Comparison of ENCODE assay signal across 1 cellular context in the genomic region with DNA sequence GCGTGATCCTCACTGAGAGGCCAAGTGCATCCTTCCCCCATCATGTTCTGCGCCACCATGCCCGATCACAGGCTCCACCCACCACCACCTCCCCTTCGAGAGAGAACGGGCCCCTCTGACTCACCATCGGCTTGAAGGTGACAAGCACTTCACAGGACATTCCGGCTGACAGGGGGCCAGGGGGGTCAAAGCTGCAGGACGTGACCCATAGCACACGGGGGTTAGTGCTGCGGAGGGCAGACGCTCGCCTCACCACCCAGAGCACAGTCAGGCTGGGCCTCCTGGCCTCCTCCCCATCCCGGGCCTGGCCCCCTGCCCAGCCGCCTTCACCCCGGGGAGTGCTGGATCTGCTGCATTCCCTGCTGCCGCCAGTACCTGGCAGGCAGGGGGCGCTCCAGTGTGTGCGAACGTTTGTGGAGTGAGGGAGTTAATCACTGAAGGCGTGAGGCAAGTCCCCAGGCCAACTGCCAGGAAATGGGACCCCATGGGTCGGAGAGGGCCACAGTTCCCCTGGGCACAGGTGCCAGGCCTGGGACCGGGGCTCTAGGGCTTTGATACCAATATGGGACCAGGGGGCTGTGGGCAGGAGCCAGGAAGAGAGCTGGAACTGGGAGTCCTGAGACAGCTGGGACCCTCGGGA.
TF ChIP-seq lines count a peak whose summit lies in the region.

No MANE protein-coding gene starts in this region.

TF ChIP-seq in HEK293, 187 proteins besides CTCF, POLR2A, EP300 and RAD21 (continued from another document and continues in another):
- peak; percentile 72 for TF ChIP-seq ZNF692 (tag by site-specific recombination; IDR thresholded peaks at IDR 0.05)
- 0 out of 2 replicates have a peak, but pooled peaks have one; percentile 71 for TF ChIP-seq ZNF184 (tag by site-specific recombination; IDR thresholded peaks at IDR 0.05)
- TF ChIP-seq ZFP69B (tag by site-specific recombination; IDR thresholded peaks at IDR 0.05): 0 out of 2 replicates have a peak, but pooled peaks have one; percentile 24
- no peak for TF ChIP-seq ZNF37A (tag by site-specific recombination; IDR thresholded peaks at IDR 0.05)
- 0 out of 2 replicates have a peak, but pooled peaks have one; percentile 12 for TF ChIP-seq ZSCAN16 (tag by site-specific recombination; IDR thresholded peaks at IDR 0.05)
- TF ChIP-seq, protein P1, sequence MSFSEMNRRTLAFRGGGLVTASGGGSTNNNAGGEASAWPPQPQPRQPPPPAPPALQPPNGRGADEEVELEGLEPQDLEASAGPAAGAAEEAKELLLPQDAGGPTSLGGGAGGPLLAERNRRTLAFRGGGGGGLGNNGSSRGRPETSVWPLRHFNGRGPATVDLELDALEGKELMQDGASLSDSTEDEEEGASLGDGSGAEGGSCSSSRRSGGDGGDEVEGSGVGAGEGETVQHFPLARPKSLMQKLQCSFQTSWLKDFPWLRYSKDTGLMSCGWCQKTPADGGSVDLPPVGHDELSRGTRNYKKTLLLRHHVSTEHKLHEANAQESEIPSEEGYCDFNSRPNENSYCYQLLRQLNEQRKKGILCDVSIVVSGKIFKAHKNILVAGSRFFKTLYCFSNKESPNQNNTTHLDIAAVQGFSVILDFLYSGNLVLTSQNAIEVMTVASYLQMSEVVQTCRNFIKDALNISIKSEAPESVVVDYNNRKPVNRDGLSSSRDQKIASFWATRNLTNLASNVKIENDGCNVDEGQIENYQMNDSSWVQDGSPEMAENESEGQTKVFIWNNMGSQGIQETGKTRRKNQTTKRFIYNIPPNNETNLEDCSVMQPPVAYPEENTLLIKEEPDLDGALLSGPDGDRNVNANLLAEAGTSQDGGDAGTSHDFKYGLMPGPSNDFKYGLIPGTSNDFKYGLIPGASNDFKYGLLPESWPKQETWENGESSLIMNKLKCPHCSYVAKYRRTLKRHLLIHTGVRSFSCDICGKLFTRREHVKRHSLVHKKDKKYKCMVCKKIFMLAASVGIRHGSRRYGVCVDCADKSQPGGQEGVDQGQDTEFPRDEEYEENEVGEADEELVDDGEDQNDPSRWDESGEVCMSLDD (tag by site-specific recombination; IDR thresholded peaks at IDR 0.05): peak; percentile 72; the same call in 1 of the 2 replicates
- no peak for TF ChIP-seq ZNF121 (tag by site-specific recombination; IDR thresholded peaks at IDR 0.05)
- TF ChIP-seq, protein P2, sequence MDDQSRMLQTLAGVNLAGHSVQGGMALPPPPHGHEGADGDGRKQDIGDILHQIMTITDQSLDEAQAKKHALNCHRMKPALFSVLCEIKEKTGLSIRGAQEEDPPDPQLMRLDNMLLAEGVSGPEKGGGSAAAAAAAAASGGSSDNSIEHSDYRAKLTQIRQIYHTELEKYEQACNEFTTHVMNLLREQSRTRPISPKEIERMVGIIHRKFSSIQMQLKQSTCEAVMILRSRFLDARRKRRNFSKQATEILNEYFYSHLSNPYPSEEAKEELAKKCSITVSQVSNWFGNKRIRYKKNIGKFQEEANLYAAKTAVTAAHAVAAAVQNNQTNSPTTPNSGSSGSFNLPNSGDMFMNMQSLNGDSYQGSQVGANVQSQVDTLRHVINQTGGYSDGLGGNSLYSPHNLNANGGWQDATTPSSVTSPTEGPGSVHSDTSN (CRISPR knock-in tag; IDR thresholded peaks at IDR 0.05): 0 out of 2 replicates have a peak, but pooled peaks have one; percentile 36
- TF ChIP-seq ZNF423 (tag by site-specific recombination; IDR thresholded peaks at IDR 0.05): peak; percentile 96
- no peak for TF ChIP-seq ZNF112 (tag by site-specific recombination; IDR thresholded peaks at IDR 0.05)
- TF ChIP-seq ZNF132 (tag by site-specific recombination; IDR thresholded peaks at IDR 0.05; ENCODE audit: borderline replicate concordance): no peak
- TF ChIP-seq GLIS1 (tag by site-specific recombination; IDR thresholded peaks at IDR 0.05): peak; percentile 98
- TF ChIP-seq KLF8 (tag by site-specific recombination; IDR thresholded peaks at IDR 0.05): peak; percentile 26; the same call in 1 of the 2 replicates
- TF ChIP-seq, protein P3, sequence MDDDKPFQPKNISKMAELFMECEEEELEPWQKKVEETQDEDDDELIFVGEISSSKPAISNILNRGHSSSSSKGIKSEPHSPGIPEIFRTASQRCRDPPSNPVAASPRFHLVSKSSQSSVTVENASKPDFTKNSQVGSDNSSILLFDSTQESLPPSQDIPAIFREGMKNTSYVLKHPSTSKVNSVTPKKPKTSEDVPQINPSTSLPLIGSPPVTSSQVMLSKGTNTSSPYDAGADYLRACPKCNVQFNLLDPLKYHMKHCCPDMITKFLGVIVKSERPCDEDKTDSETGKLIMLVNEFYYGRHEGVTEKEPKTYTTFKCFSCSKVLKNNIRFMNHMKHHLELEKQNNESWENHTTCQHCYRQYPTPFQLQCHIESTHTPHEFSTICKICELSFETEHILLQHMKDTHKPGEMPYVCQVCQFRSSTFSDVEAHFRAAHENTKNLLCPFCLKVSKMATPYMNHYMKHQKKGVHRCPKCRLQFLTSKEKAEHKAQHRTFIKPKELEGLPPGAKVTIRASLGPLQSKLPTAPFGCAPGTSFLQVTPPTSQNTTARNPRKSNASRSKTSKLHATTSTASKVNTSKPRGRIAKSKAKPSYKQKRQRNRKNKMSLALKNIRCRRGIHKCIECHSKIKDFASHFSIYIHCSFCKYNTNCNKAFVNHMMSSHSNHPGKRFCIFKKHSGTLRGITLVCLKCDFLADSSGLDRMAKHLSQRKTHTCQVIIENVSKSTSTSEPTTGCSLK (tag by site-specific recombination; IDR thresholded peaks at IDR 0.05): no peak
- peak; percentile 70; the same call in 1 of the 2 replicates for TF ChIP-seq ZNF394 (tag by site-specific recombination; IDR thresholded peaks at IDR 0.05; ENCODE audit: borderline replicate concordance)
- no peak for TF ChIP-seq ZNF433 (tag by site-specific recombination; IDR thresholded peaks at IDR 0.05; ENCODE audit: low read depth)
- TF ChIP-seq, protein P4, sequence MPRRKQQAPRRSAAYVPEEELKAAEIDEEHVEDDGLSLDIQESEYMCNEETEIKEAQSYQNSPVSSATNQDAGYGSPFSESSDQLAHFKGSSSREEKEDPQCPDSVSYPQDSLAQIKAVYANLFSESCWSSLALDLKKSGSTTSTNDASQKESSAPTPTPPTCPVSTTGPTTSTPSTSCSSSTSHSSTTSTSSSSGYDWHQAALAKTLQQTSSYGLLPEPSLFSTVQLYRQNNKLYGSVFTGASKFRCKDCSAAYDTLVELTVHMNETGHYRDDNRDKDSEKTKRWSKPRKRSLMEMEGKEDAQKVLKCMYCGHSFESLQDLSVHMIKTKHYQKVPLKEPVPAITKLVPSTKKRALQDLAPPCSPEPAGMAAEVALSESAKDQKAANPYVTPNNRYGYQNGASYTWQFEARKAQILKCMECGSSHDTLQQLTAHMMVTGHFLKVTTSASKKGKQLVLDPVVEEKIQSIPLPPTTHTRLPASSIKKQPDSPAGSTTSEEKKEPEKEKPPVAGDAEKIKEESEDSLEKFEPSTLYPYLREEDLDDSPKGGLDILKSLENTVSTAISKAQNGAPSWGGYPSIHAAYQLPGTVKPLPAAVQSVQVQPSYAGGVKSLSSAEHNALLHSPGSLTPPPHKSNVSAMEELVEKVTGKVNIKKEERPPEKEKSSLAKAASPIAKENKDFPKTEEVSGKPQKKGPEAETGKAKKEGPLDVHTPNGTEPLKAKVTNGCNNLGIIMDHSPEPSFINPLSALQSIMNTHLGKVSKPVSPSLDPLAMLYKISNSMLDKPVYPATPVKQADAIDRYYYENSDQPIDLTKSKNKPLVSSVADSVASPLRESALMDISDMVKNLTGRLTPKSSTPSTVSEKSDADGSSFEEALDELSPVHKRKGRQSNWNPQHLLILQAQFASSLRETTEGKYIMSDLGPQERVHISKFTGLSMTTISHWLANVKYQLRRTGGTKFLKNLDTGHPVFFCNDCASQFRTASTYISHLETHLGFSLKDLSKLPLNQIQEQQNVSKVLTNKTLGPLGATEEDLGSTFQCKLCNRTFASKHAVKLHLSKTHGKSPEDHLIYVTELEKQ (tag by site-specific recombination; IDR thresholded peaks at IDR 0.05; ENCODE audit: borderline replicate concordance): no peak
- TF ChIP-seq ZNF280D (tag by site-specific recombination; IDR thresholded peaks at IDR 0.05): no peak
- TF ChIP-seq INSM2 (tag by site-specific recombination; IDR thresholded peaks at IDR 0.05): peak; percentile 69
- TF ChIP-seq, protein P5, sequence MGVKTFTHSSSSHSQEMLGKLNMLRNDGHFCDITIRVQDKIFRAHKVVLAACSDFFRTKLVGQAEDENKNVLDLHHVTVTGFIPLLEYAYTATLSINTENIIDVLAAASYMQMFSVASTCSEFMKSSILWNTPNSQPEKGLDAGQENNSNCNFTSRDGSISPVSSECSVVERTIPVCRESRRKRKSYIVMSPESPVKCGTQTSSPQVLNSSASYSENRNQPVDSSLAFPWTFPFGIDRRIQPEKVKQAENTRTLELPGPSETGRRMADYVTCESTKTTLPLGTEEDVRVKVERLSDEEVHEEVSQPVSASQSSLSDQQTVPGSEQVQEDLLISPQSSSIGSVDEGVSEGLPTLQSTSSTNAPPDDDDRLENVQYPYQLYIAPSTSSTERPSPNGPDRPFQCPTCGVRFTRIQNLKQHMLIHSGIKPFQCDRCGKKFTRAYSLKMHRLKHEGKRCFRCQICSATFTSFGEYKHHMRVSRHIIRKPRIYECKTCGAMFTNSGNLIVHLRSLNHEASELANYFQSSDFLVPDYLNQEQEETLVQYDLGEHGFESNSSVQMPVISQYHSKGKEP (tag by site-specific recombination; IDR thresholded peaks at IDR 0.05): peak; percentile 79
- peak; percentile 89 for TF ChIP-seq IKZF3 (tag by site-specific recombination; IDR thresholded peaks at IDR 0.05)
- no peak for TF ChIP-seq HOXC10 (CRISPR knock-in tag; IDR thresholded peaks at IDR 0.05)
- TF ChIP-seq BCL11A (tag by site-specific recombination; IDR thresholded peaks at IDR 0.05; ENCODE audit: low read depth): 0 out of 2 replicates have a peak, but pooled peaks have one; percentile 43
- 0 out of 2 replicates have a peak, but pooled peaks have one; percentile 53 for TF ChIP-seq ZSCAN23 (tag by site-specific recombination; IDR thresholded peaks at IDR 0.05)
- TF ChIP-seq KLF1 (tag by site-specific recombination; IDR thresholded peaks at IDR 0.05): peak; percentile 33; the same call in 1 of the 2 replicates
- TF ChIP-seq, protein P6, sequence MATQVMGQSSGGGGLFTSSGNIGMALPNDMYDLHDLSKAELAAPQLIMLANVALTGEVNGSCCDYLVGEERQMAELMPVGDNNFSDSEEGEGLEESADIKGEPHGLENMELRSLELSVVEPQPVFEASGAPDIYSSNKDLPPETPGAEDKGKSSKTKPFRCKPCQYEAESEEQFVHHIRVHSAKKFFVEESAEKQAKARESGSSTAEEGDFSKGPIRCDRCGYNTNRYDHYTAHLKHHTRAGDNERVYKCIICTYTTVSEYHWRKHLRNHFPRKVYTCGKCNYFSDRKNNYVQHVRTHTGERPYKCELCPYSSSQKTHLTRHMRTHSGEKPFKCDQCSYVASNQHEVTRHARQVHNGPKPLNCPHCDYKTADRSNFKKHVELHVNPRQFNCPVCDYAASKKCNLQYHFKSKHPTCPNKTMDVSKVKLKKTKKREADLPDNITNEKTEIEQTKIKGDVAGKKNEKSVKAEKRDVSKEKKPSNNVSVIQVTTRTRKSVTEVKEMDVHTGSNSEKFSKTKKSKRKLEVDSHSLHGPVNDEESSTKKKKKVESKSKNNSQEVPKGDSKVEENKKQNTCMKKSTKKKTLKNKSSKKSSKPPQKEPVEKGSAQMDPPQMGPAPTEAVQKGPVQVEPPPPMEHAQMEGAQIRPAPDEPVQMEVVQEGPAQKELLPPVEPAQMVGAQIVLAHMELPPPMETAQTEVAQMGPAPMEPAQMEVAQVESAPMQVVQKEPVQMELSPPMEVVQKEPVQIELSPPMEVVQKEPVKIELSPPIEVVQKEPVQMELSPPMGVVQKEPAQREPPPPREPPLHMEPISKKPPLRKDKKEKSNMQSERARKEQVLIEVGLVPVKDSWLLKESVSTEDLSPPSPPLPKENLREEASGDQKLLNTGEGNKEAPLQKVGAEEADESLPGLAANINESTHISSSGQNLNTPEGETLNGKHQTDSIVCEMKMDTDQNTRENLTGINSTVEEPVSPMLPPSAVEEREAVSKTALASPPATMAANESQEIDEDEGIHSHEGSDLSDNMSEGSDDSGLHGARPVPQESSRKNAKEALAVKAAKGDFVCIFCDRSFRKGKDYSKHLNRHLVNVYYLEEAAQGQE (tag by site-specific recombination; IDR thresholded peaks at IDR 0.05): peak; percentile 56; the same call in 1 of the 2 replicates
- no peak; the same call in 1 of the 2 replicates for TF ChIP-seq YY1 (tag by site-specific recombination; IDR thresholded peaks at IDR 0.05)
- TF ChIP-seq GLI4 (tag by site-specific recombination; IDR thresholded peaks at IDR 0.05): no peak
